Comparison of ENCODE assay signal across 1 cellular context in genomic region chr5:81269751-81270686, GRCh38.
TF ChIP-seq lines count a peak whose summit lies in the region.

No MANE protein-coding gene starts in this region.

TF ChIP-seq in HEK293, 187 proteins besides CTCF, POLR2A, EP300 and RAD21 (continued from another document and continues in another):
- TF ChIP-seq ZNF366 (tag by site-specific recombination; conservative IDR thresholded peaks at IDR 0.05) (no peak), ZNF670 (tag by site-specific recombination; IDR thresholded peaks at IDR 0.05; ENCODE audit: low read depth) (no peak), ZSCAN23 (tag by site-specific recombination; IDR thresholded peaks at IDR 0.05) (no peak), REPIN1 (tag by site-specific recombination; IDR thresholded peaks at IDR 0.05; ENCODE audit: low read depth) (no peak), ZNF596 (tag by site-specific recombination; IDR thresholded peaks at IDR 0.05) (no peak), ZNF350 (tag by site-specific recombination; IDR thresholded peaks at IDR 0.05) (no peak), GLIS1 (tag by site-specific recombination; IDR thresholded peaks at IDR 0.05) (peak; percentile 35), ZNF341 (tag by site-specific recombination; IDR thresholded peaks at IDR 0.05; ENCODE audit: low read depth) (peak; percentile 77), EGR2 (tag by site-specific recombination; IDR thresholded peaks at IDR 0.05; ENCODE audit: low read depth) (no peak), ZXDB (tag by site-specific recombination; IDR thresholded peaks at IDR 0.05) (no peak), ZNF398 (tag by site-specific recombination; IDR thresholded peaks at IDR 0.05) (peak; percentile 48), ZSCAN18 (tag by site-specific recombination; IDR thresholded peaks at IDR 0.05) (no peak), ZNF211 (tag by site-specific recombination; IDR thresholded peaks at IDR 0.05; ENCODE audit: low read depth) (no peak), ZNF324 (tag by site-specific recombination; IDR thresholded peaks at IDR 0.05) (no peak), ZNF529 (tag by site-specific recombination; IDR thresholded peaks at IDR 0.05; ENCODE audit: insufficient replicate concordance) (no peak), KLF17 (tag by site-specific recombination; IDR thresholded peaks at IDR 0.05) (no peak), ZNF626 (tag by site-specific recombination; IDR thresholded peaks at IDR 0.05) (no peak), ZNF140 (tag by site-specific recombination; IDR thresholded peaks at IDR 0.05) (no peak), ZBTB20 (tag by site-specific recombination; IDR thresholded peaks at IDR 0.05) (no peak; the same call in 1 of the 2 replicates), HOXA7 (CRISPR knock-in tag; IDR thresholded peaks at IDR 0.05; ENCODE audit: borderline replicate concordance) (no peak), ZSCAN16 (tag by site-specific recombination; IDR thresholded peaks at IDR 0.05) (no peak), BCL6B (tag by site-specific recombination; IDR thresholded peaks at IDR 0.05) (no peak), KLF1 (tag by site-specific recombination; IDR thresholded peaks at IDR 0.05) (peak; percentile 51), ZSCAN5A (tag by site-specific recombination; IDR thresholded peaks at IDR 0.05) (no peak), ZNF266 (tag by site-specific recombination; IDR thresholded peaks at IDR 0.05; ENCODE audit: low read depth) (no peak), ZBTB10 (tag by site-specific recombination; IDR thresholded peaks at IDR 0.05) (no peak), ZFP3 (tag by site-specific recombination; IDR thresholded peaks at IDR 0.05; ENCODE audit: low read depth) (no peak), ZNF549 (tag by site-specific recombination; IDR thresholded peaks at IDR 0.05) (no peak), ZNF677 (tag by site-specific recombination; IDR thresholded peaks at IDR 0.05) (no peak)
- TF ChIP-seq, protein P1, sequence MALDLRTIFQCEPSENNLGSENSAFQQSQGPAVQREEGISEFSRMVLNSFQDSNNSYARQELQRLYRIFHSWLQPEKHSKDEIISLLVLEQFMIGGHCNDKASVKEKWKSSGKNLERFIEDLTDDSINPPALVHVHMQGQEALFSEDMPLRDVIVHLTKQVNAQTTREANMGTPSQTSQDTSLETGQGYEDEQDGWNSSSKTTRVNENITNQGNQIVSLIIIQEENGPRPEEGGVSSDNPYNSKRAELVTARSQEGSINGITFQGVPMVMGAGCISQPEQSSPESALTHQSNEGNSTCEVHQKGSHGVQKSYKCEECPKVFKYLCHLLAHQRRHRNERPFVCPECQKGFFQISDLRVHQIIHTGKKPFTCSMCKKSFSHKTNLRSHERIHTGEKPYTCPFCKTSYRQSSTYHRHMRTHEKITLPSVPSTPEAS (tag by site-specific recombination; IDR thresholded peaks at IDR 0.05): no peak
- TF ChIP-seq, protein P2, sequence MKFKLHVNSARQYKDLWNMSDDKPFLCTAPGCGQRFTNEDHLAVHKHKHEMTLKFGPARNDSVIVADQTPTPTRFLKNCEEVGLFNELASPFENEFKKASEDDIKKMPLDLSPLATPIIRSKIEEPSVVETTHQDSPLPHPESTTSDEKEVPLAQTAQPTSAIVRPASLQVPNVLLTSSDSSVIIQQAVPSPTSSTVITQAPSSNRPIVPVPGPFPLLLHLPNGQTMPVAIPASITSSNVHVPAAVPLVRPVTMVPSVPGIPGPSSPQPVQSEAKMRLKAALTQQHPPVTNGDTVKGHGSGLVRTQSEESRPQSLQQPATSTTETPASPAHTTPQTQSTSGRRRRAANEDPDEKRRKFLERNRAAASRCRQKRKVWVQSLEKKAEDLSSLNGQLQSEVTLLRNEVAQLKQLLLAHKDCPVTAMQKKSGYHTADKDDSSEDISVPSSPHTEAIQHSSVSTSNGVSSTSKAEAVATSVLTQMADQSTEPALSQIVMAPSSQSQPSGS (tag by site-specific recombination; IDR thresholded peaks at IDR 0.05; ENCODE audit: low read depth): no peak
- TF ChIP-seq, protein P3, sequence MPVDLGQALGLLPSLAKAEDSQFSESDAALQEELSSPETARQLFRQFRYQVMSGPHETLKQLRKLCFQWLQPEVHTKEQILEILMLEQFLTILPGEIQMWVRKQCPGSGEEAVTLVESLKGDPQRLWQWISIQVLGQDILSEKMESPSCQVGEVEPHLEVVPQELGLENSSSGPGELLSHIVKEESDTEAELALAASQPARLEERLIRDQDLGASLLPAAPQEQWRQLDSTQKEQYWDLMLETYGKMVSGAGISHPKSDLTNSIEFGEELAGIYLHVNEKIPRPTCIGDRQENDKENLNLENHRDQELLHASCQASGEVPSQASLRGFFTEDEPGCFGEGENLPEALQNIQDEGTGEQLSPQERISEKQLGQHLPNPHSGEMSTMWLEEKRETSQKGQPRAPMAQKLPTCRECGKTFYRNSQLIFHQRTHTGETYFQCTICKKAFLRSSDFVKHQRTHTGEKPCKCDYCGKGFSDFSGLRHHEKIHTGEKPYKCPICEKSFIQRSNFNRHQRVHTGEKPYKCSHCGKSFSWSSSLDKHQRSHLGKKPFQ (tag by site-specific recombination; IDR thresholded peaks at IDR 0.05): no peak
- TF ChIP-seq, protein P4, sequence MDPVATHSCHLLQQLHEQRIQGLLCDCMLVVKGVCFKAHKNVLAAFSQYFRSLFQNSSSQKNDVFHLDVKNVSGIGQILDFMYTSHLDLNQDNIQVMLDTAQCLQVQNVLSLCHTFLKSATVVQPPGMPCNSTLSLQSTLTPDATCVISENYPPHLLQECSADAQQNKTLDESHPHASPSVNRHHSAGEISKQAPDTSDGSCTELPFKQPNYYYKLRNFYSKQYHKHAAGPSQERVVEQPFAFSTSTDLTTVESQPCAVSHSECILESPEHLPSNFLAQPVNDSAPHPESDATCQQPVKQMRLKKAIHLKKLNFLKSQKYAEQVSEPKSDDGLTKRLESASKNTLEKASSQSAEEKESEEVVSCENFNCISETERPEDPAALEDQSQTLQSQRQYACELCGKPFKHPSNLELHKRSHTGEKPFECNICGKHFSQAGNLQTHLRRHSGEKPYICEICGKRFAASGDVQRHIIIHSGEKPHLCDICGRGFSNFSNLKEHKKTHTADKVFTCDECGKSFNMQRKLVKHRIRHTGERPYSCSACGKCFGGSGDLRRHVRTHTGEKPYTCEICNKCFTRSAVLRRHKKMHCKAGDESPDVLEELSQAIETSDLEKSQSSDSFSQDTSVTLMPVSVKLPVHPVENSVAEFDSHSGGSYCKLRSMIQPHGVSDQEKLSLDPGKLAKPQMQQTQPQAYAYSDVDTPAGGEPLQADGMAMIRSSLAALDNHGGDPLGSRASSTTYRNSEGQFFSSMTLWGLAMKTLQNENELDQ (tag by site-specific recombination; IDR thresholded peaks at IDR 0.05; ENCODE audit: low read depth): no peak
- TF ChIP-seq, protein P5, sequence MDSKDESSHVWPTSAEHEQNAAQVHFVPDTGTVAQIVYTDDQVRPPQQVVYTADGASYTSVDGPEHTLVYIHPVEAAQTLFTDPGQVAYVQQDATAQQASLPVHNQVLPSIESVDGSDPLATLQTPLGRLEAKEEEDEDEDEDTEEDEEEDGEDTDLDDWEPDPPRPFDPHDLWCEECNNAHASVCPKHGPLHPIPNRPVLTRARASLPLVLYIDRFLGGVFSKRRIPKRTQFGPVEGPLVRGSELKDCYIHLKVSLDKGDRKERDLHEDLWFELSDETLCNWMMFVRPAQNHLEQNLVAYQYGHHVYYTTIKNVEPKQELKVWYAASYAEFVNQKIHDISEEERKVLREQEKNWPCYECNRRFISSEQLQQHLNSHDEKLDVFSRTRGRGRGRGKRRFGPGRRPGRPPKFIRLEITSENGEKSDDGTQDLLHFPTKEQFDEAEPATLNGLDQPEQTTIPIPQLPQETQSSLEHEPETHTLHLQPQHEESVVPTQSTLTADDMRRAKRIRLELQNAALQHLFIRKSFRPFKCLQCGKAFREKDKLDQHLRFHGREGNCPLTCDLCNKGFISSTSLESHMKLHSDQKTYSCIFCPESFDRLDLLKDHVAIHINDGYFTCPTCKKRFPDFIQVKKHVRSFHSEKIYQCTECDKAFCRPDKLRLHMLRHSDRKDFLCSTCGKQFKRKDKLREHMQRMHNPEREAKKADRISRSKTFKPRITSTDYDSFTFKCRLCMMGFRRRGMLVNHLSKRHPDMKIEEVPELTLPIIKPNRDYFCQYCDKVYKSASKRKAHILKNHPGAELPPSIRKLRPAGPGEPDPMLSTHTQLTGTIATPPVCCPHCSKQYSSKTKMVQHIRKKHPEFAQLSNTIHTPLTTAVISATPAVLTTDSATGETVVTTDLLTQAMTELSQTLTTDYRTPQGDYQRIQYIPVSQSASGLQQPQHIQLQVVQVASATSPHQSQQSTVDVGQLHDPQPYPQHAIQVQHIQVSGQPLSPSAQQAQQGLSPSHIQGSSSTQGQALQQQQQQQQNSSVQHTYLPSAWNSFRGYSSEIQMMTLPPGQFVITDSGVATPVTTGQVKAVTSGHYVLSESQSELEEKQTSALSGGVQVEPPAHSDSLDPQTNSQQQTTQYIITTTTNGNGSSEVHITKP (tag by site-specific recombination; IDR thresholded peaks at IDR 0.05): 0 out of 2 replicates have a peak, but pooled peaks have one; percentile 40
- TF ChIP-seq, protein P6, sequence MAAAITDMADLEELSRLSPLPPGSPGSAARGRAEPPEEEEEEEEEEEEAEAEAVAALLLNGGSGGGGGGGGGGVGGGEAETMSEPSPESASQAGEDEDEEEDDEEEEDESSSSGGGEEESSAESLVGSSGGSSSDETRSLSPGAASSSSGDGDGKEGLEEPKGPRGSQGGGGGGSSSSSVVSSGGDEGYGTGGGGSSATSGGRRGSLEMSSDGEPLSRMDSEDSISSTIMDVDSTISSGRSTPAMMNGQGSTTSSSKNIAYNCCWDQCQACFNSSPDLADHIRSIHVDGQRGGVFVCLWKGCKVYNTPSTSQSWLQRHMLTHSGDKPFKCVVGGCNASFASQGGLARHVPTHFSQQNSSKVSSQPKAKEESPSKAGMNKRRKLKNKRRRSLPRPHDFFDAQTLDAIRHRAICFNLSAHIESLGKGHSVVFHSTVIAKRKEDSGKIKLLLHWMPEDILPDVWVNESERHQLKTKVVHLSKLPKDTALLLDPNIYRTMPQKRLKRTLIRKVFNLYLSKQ (tag by site-specific recombination; IDR thresholded peaks at IDR 0.05; ENCODE audit: borderline replicate concordance): no peak
